12 cellular contexts compared by ENCODE assay signal in the genomic region with DNA sequence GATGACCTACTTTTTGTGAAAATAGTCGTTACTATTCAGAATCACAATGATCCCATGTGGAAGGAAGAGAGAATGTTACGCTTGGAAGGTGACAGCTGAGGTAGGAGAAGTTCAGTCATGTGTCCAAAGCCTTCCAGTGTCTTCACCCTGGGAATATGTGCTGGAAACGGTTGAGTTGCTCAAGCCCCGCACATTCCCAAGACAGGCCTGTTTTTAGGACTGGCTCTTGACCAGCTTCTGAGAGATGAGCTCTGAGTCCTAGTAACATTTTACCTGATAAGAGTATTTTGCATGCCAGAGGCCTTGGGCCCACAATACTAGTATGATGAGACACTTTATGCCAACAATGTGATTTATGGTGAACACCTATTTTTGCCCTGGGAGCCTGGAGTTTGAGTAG.
DNase-seq lines count a peak whose midpoint lies in the region; ATAC-seq and TF ChIP-seq lines count a peak whose summit lies in the region.
"Had no signal": no experiment of that assay in that cellular context is flagged by ENCODE, and none has a peak within 500 bp of the region (broad histone marks: within the 10 kb centered on the region; RNA-seq: fewer than 3 reads in every experiment).

No MANE protein-coding gene starts in this region.

- no peak overlapping the region for H3K4me3 Mint-ChIP-seq in memory B cell
- H3K4me3 Mint-ChIP-seq: CD8-positive, alpha-beta T cell; H9 had no signal

- H4K20me1 ChIP-seq in BLaER1: no peaks in the 10 kb centered on the region
- no peaks in the 10 kb centered on the region for H4K20me1 ChIP-seq in BLaER1 treated with 17β-estradiol and CSF1 and Interleukin-3, amounts not matched to agents 10 nM and 100 nM

- H3K4me1 Mint-ChIP-seq in memory B cell: peaks cover 5% of the 10 kb centered on the region

- H3K36me3 ChIP-seq in BLaER1 (peaks cover 73% of the 10 kb centered on the region), Peyer's patch (no peaks in the 10 kb centered on the region)
- H3K36me3 ChIP-seq in BLaER1 treated with 17β-estradiol and CSF1 and Interleukin-3, amounts not matched to agents 10 nM and 100 nM: peaks cover 0 to 82% (median 52%) of the 10 kb centered on the region in 11 experiments; a peak in 17 of 22 replicates

- TF ChIP-seq CTCF in Peyer's patch (IDR thresholded peaks at IDR 0.05): no peak

- H3K27me3 Mint-ChIP-seq in memory B cell: no peaks in the 10 kb centered on the region

- DNase-seq in glomerular visceral epithelial cell (ENCODE audit: extremely low spot score) (peak; percentile 35), memory B cell (ENCODE audit: low spot score in 2 of 2) (no peak), superior temporal gyrus (ENCODE audit: extremely low spot score) (no peak), Peyer's patch (no peak)
- DNase-seq: AML-193; CD8-positive, alpha-beta T cell; DMS 273 treated with DMSO at 0.1 percent for 48 hours; DMS53; H9 had no signal

- no peaks in the 10 kb centered on the region for H3K9me3 ChIP-seq in BLaER1
- H3K9me3 ChIP-seq in BLaER1 treated with 17β-estradiol and CSF1 and Interleukin-3, amounts not matched to agents 10 nM and 100 nM (replicated peaks in 1 of 11): no peaks in the 10 kb centered on the region
- no peaks in the 10 kb centered on the region for H3K9me3 ChIP-seq in Peyer's patch

- peak overlapping the region; percentile 58 for H3K27ac Mint-ChIP-seq in memory B cell
- H3K27ac Mint-ChIP-seq: CD8-positive, alpha-beta T cell had no signal

- H3K36me3 Mint-ChIP-seq in memory B cell: peaks cover 31% of the 10 kb centered on the region

- no peaks in the 10 kb centered on the region for H3K9me3 Mint-ChIP-seq in memory B cell
- H3K9me3 Mint-ChIP-seq: CD8-positive, alpha-beta T cell; H9 had no signal

- H3K4me2 ChIP-seq in BLaER1: peak overlapping the region; percentile 66
- H3K4me2 ChIP-seq in BLaER1 treated with 17β-estradiol and CSF1 and Interleukin-3, amounts not matched to agents 10 nM and 100 nM: peak overlapping the region in 9 of 11 experiments; percentile 5 to 54 (median 38); a peak in 15 of 22 replicates

- H3K4me1 ChIP-seq in BLaER1 (peaks cover 21% of the 10 kb centered on the region), Peyer's patch (no peaks in the 10 kb centered on the region)
- H3K4me1 ChIP-seq in BLaER1 treated with 17β-estradiol and CSF1 and Interleukin-3, amounts not matched to agents 10 nM and 100 nM: peaks cover 8 to 26% (median 14%) of the 10 kb centered on the region in 10 experiments; a peak in 19 of 20 replicates

- H3K27ac ChIP-seq in BLaER1 (peak overlapping the region; percentile 48; the same call in 1 of the 2 replicates), Peyer's patch (no peak overlapping the region)
- H3K27ac ChIP-seq in BLaER1 treated with 17β-estradiol and CSF1 and Interleukin-3, amounts not matched to agents 10 nM and 100 nM: no peak overlapping the region

- H3K4me3 ChIP-seq in BLaER1: no peak overlapping the region
- H3K4me3 ChIP-seq in BLaER1 treated with 17β-estradiol and CSF1 and Interleukin-3, amounts not matched to agents 10 nM and 100 nM: no peak overlapping the region
- no peak overlapping the region for H3K4me3 ChIP-seq in Peyer's patch

- no peaks in the 10 kb centered on the region for H3K27me3 ChIP-seq in BLaER1
- no peaks in the 10 kb centered on the region for H3K27me3 ChIP-seq in BLaER1 treated with 17β-estradiol and CSF1 and Interleukin-3, amounts not matched to agents 10 nM and 100 nM
- H3K27me3 ChIP-seq in Peyer's patch: no peaks in the 10 kb centered on the region

- no peak for TF ChIP-seq POLR2A in Peyer's patch (IDR thresholded peaks at IDR 0.05)

- ATAC-seq in memory B cell (ENCODE audit: low read depth): no peak
- no peak for ATAC-seq in HG02840 (IDR thresholded peaks at IDR 0.05; ENCODE audit: low FRiP score, unreplicated experiment)
- ATAC-seq: CD8-positive, alpha-beta T cell had no signal

- H3K9ac ChIP-seq in BLaER1: no peak overlapping the region
- no peak overlapping the region for H3K9ac ChIP-seq in BLaER1 treated with 17β-estradiol and CSF1 and Interleukin-3, amounts not matched to agents 10 nM and 100 nM
